Comparison of ENCODE assay signal across 10 cellular contexts in genomic region chr10:688287-688620, GRCh38. TPM values are rescaled to one million over a fixed set of nuclear protein-coding genes. Genes with fewer than 3 reads are reported as not detected.
DNase-seq lines count a peak whose midpoint lies in the region; ATAC-seq, FAIRE-seq and TF ChIP-seq lines count a peak whose summit lies in the region.
"Had no signal": no experiment of that assay in that cellular context is flagged by ENCODE, and none has a peak within 500 bp of the region (broad histone marks: within the 10 kb centered on the region; RNA-seq: fewer than 3 reads in every experiment).

No MANE protein-coding gene starts in this region.

- POLR2A ChIA-PET in Caco-2 (lab: Charles Lee), result no interaction called here

- intact Hi-C loops in Caco-2 (cut with micrococcal nuclease; ENCODE audit: unreplicated experiment) (loop anchor here (1.0 kb wide), 1 partner anchor 177 kb away; no protein-coding TSS in a partner anchor), heart left ventricle (cut with DNase I) (loop anchor here in 8 of 10 donors (2.0 to 10.0 kb wide), 9 partner anchors 61 to 247 kb away; partner anchors contain the start of gene LARP4B (in 2 of the 8)), pancreas (cut with DNase I) (no loop called here)

- H3K9me3 ChIP-seq in Caco-2 (no peaks in the 10 kb centered on the region), SJSA1 (replicated peaks) (no peaks in the 10 kb centered on the region; the same call in 1 of the 2 replicates), heart left ventricle (peaks cover 0 to 7% (median 0%) of the 10 kb centered on the region in 12 donors), pancreas (no peaks in the 10 kb centered on the region)

- H3K4me3 Mint-ChIP-seq in Caco-2 (ENCODE audit: unreplicated experiment), result peak overlapping the region; percentile 81
- H3K4me3 Mint-ChIP-seq: activated CD8-positive, alpha-beta T cell treated with anti-CD3 and anti-CD28 coated beads for 36 hours had no signal

- peaks cover 14% of the 10 kb centered on the region for H3K4me1 Mint-ChIP-seq in Caco-2 (ENCODE audit: low read depth, unreplicated experiment)

- ATAC-seq in heart left ventricle, result peak in 2 of 4 donors; percentile 5 to 18
- ATAC-seq in pancreas, result no peak
- no peak for ATAC-seq in HG03175 (IDR thresholded peaks at IDR 0.05; ENCODE audit: unreplicated experiment)
- no peak for ATAC-seq in HG03039 (IDR thresholded peaks at IDR 0.05; ENCODE audit: unreplicated experiment)
- no peak for ATAC-seq in HG03378 (IDR thresholded peaks at IDR 0.05; ENCODE audit: unreplicated experiment)
- ATAC-seq: activated CD8-positive, alpha-beta T cell treated with anti-CD3 and anti-CD28 coated beads for 36 hours had no signal

- H3K9me3 Mint-ChIP-seq in Caco-2 (ENCODE audit: unreplicated experiment), result no peaks in the 10 kb centered on the region
- H3K9me3 Mint-ChIP-seq: activated CD8-positive, alpha-beta T cell treated with anti-CD3 and anti-CD28 coated beads for 36 hours had no signal

- CTCF ChIA-PET in Caco-2 (lab: Charles Lee), result interaction anchor here (1.7 kb wide), 1 partner anchor 8 kb away, joined by 4 read pairs; no protein-coding TSS in a partner anchor

- H3K27ac ChIP-seq in SJSA1 (peak overlapping the region; percentile 64; the same call in 1 of the 2 replicates), heart left ventricle (peak overlapping the region in 11 of 12 donors; percentile 71 to 92 (median 87)), pancreas (no peak overlapping the region)

- H3K27me3 ChIP-seq in Caco-2 (replicated peaks; ENCODE audit: control insufficient read depth, insufficient read depth, low read length) (no peaks in the 10 kb centered on the region), SJSA1 (replicated peaks) (no peaks in the 10 kb centered on the region), heart left ventricle (peaks cover 0 to 12% (median 0%) of the 10 kb centered on the region in 9 donors), pancreas (no peaks in the 10 kb centered on the region)

- no peak overlapping the region for H3K27ac Mint-ChIP-seq in Caco-2 (ENCODE audit: unreplicated experiment)
- H3K27ac Mint-ChIP-seq: activated CD8-positive, alpha-beta T cell treated with anti-CD3 and anti-CD28 coated beads for 36 hours had no signal

- no peak for TF ChIP-seq POLR2A in heart left ventricle (IDR thresholded peaks at IDR 0.05)

- no peak for DNase-seq in Caco-2
- no peak for DNase-seq in SJSA1 (ENCODE audit: low read depth in 1 of 2, low spot score in 2 of 2)
- no peak for DNase-seq in heart left ventricle
- no peak for DNase-seq in pancreas
- DNase-seq in putamen (ENCODE audit: low spot score), result no peak
- DNase-seq: activated CD8-positive, alpha-beta T cell treated with anti-CD3 and anti-CD28 coated beads for 36 hours; NCI-H2107 had no signal

- H3K27me3 Mint-ChIP-seq in Caco-2 (ENCODE audit: insufficient read depth, unreplicated experiment), result no peaks in the 10 kb centered on the region

- no peaks in the 10 kb centered on the region for H3K36me3 Mint-ChIP-seq in Caco-2 (ENCODE audit: insufficient read depth, unreplicated experiment)

- BruUV-seq in Caco-2 (replicated peaks; lab: Mats Ljungman, UMichigan), result no TSS peak

- H3K4me3 ChIP-seq in Caco-2 (ENCODE audit: low read depth, low read length), result peak overlapping the region; percentile 58
- H3K4me3 ChIP-seq in SJSA1, result peak overlapping the region; percentile 98
- H3K4me3 ChIP-seq in heart left ventricle, result peak overlapping the region; percentile 67 to 98 (median 87)
- peak overlapping the region in 3 of 4 donors; percentile 56 to 80 (median 57) for H3K4me3 ChIP-seq in pancreas

- WGBS in heart left ventricle, 4 donors, result 7 to 11% (median 9%) methylated on average over 10 to 11 of the region's 11 CpGs
- 7 to 9% methylated on average over 11 of the region's 11 CpGs for WGBS in pancreas, 2 donors

- no peak for FAIRE-seq in pancreas (lab: Jason Lieb, UNC)

- no peak for TF ChIP-seq CTCF in Caco-2 (IDR thresholded peaks at IDR 0.05; ENCODE audit: insufficient read depth in 1 of 2, low read depth in 1 of 2, low read length in 1 of 2, severe bottlenecking in 1 of 2, unreplicated experiment in 1 of 2)
- TF ChIP-seq CTCF in heart left ventricle (IDR thresholded peaks at IDR 0.05), result no peak
- no peak for TF ChIP-seq CTCF in pancreas (IDR thresholded peaks at IDR 0.05)

- H3K36me3 ChIP-seq in Caco-2 (ENCODE audit: control insufficient read depth, insufficient read depth, low read length) (no peaks in the 10 kb centered on the region), SJSA1 (peaks cover 17% of the 10 kb centered on the region), heart left ventricle (no peaks in the 10 kb centered on the region), pancreas (no peaks in the 10 kb centered on the region)

- peaks cover 14% of the 10 kb centered on the region for H3K4me1 ChIP-seq in Caco-2
- peaks cover 32% of the 10 kb centered on the region for H3K4me1 ChIP-seq in SJSA1 (replicated peaks)
- peaks cover 0 to 34% (median 16%) of the 10 kb centered on the region in 12 donors for H3K4me1 ChIP-seq in heart left ventricle
- no peaks in the 10 kb centered on the region for H3K4me1 ChIP-seq in pancreas

RNA-seq across cellular contexts. Expression of gene DIP2C, which starts 1.2 kb away (rescaled TPM):
- 11.2 and 11.4 TPM in 2 replicates for total RNA-seq in Caco-2 (2022)
- total RNA-seq in SJSA1 (2014; rRNA removed; shearing (Covaris generic)), result 14.0 and 17.5 TPM in 2 replicates
- total RNA-seq in heart left ventricle, result 10 to 100 TPM; 23.2 to 43.1 (median 30.3) TPM
- 10 to 100 TPM in 1 of 2 donors, 1 to 10 TPM in 1; 7.4 to 18.4 TPM for polyA plus RNA-seq in heart left ventricle
- 10 to 100 TPM in 1 of 6 donors, 1 to 10 TPM in 5; 6.8 to 11.8 (median 7.6) TPM for total RNA-seq in pancreas
- 1 to 10 TPM; 4.3 to 5.5 TPM for polyA plus RNA-seq in pancreas

Comparison
In these comparisons a context has a peak if more than half of its experiments do, and no peak if none do; other contexts are left out.
1. H3K27ac ChIP-seq: peak in SJSA1 (single experiment) and heart left ventricle (11 of 12); none in pancreas (0 of 4).
2. intact Hi-C loops: an anchor here in Caco-2 (1.0 kb wide) and heart left ventricle (2.0 to 10.0 kb wide); none called in pancreas.
3. Peak in every context shown above with its lines, with median percentiles within 50 percentile points of each other: H3K4me3 ChIP-seq.